ENCODE assay signal across 8 cellular contexts in the genomic region with DNA sequence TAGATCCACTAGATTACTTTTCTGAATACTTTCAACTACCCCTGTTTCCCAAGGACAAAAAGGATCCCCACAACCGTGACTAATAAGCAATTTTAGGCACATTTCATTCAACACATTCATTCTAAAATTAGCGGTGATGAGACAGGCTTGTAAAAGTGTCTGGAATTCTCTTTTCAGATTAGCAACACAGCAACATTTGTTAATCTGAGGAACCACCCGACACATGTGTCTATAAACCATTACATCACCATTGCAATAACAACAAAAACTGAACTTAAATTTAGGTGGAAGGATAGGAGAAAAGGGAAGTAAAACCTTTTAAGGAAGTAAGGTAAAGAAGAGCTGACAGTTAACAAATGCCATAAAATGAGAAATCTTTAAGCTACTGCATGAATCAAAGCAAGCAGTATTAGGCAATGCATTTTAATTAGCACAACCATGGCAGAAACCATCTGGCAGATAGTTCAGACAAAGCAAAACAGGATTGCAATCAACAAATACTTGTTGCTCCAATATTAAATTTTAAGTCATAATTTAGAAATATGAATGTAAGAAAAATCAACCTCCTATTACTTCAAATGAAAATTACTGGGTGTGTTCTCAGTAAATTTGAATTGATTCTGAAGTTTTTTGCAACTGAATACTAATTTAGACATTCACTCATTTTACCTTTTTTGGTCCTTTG. TPM values are rescaled to one million over a fixed set of nuclear protein-coding genes. Genes with fewer than 3 reads are reported as not detected.
DNase-seq lines count a peak whose midpoint lies in the region; ATAC-seq, FAIRE-seq and TF ChIP-seq lines count a peak whose summit lies in the region.

No MANE protein-coding gene starts in this region.

- no peak overlapping the region for H4K8ac ChIP-seq in neuronal stem cell (ENCODE audit: low read depth, low read length)

- peaks cover 0 to 10% of the 10 kb centered on the region in 2 donors for H3K4me1 ChIP-seq in lung (ENCODE audit: control insufficient read depth in 2 of 2, insufficient read depth in 2 of 2, low read length in 2 of 2)
- H3K4me1 ChIP-seq in MM.1S (ENCODE audit: low read length), result peaks cover 12% of the 10 kb centered on the region; the same call in 1 of the 2 replicates
- H3K4me1 ChIP-seq in neuronal stem cell (ENCODE audit: control insufficient read depth in 2 of 2, insufficient read depth in 1 of 2, low read depth in 1 of 2, low read length in 2 of 2), result peaks cover 4 to 25% of the 10 kb centered on the region in 2 donors

- no peak overlapping the region for H4K91ac ChIP-seq in neuronal stem cell (ENCODE audit: low read depth, low read length, poor library complexity)

- no peak for FAIRE-seq in RCC 7860 (lab: Jason Lieb, UNC)

- H2AFZ ChIP-seq in MM.1S (ENCODE audit: low read length), result no peak overlapping the region
- H2AFZ ChIP-seq in neuronal stem cell (ENCODE audit: low read length), result no peak overlapping the region

- TF ChIP-seq CTCF in lung (IDR thresholded peaks at IDR 0.05; ENCODE audit: control extremely low read depth, extremely low read depth) (no peak), MM.1S (IDR thresholded peaks at IDR 0.05; ENCODE audit: low read length) (no peak)

- 38 to 68% methylated on average over 3 of the region's 3 CpGs for WGBS in lung, 2 donors
- WGBS in neuronal stem cell (ENCODE audit: extremely low coverage in 2 of 2, insufficient read length in 2 of 2, insufficient replicate concordance in 1 of 2), 2 donors, result no CpG with 5 or more reads among the region's 3 CpGs

- H3K4ac ChIP-seq in neuronal stem cell (ENCODE audit: low read length), result no peak overlapping the region

- H3K9me3 ChIP-seq in lung (ENCODE audit: control insufficient read depth in 2 of 2, insufficient read depth in 1 of 2, low read length in 1 of 2) (no peaks in the 10 kb centered on the region), MM.1S (replicated peaks; ENCODE audit: insufficient read depth, low read length) (no peaks in the 10 kb centered on the region), neuronal stem cell (replicated peaks in 1 of 2; ENCODE audit: control insufficient read depth in 2 of 2, insufficient read depth in 1 of 2, low read depth in 1 of 2, low read length in 2 of 2) (no peaks in the 10 kb centered on the region)

- no peak overlapping the region for H3K18ac ChIP-seq in neuronal stem cell (ENCODE audit: low read length)

- H2AK5ac ChIP-seq in neuronal stem cell (ENCODE audit: low read depth, low read length), result no peak overlapping the region

- H2BK12ac ChIP-seq in neuronal stem cell (ENCODE audit: low read length), result no peak overlapping the region

- ATAC-seq in HG02759 (IDR thresholded peaks at IDR 0.05; ENCODE audit: unreplicated experiment), result peak; percentile 61
- peak; percentile 34 for ATAC-seq in lung (ENCODE audit: insufficient read depth, low FRiP score)

- H3K9me2 ChIP-seq in MM.1S (replicated peaks; ENCODE audit: insufficient read depth, low read length), result no peaks in the 10 kb centered on the region

- no peak overlapping the region for H2BK5ac ChIP-seq in neuronal stem cell (ENCODE audit: low read length)

- DNase-seq in GM03348 (ENCODE audit: low spot score) (peak; percentile 13), SKM-1 (lab: John Stamatoyannopoulos, UW; ENCODE audit: unreplicated experiment) (peak; percentile 89), lung (ENCODE audit: low spot score) (no peak), MM.1S (no peak), RCC 7860 (ENCODE audit: low spot score) (no peak), neuronal stem cell (ENCODE audit: low spot score) (no peak)
- no peak for DNase-seq in effector CD4-positive, alpha-beta T cell

- no peaks in the 10 kb centered on the region for H3K79me1 ChIP-seq in neuronal stem cell (ENCODE audit: low read depth, low read length)

- H3K36me3 ChIP-seq in lung (ENCODE audit: control insufficient read depth in 2 of 2, insufficient read depth in 2 of 2, low read length in 2 of 2) (peaks cover 2 to 11% of the 10 kb centered on the region in 2 donors), MM.1S (replicated peaks; ENCODE audit: insufficient read depth, low read length) (no peaks in the 10 kb centered on the region; the same call in 1 of the 2 replicates), neuronal stem cell (replicated peaks in 1 of 2; ENCODE audit: control insufficient read depth in 2 of 2, insufficient read depth in 2 of 2, low read length in 2 of 2) (peaks cover 0 to 81% of the 10 kb centered on the region in 2 donors)

- H3K9ac ChIP-seq in MM.1S (ENCODE audit: low read length) (no peak overlapping the region), neuronal stem cell (ENCODE audit: low read depth, low read length, poor library complexity) (no peak overlapping the region)

- H3K79me2 ChIP-seq in MM.1S (ENCODE audit: low read length), result no peaks in the 10 kb centered on the region

- no peak overlapping the region for H2BK120ac ChIP-seq in neuronal stem cell (ENCODE audit: low read depth, low read length)

- no peak overlapping the region for H2BK15ac ChIP-seq in neuronal stem cell (ENCODE audit: low read length)

- H4K20me1 ChIP-seq in MM.1S (ENCODE audit: insufficient read depth, low read length), result no peaks in the 10 kb centered on the region

- H3K27me3 ChIP-seq in lung (ENCODE audit: control insufficient read depth, insufficient read depth) (no peaks in the 10 kb centered on the region), MM.1S (replicated peaks; ENCODE audit: insufficient read depth, low read length) (no peaks in the 10 kb centered on the region), neuronal stem cell (ENCODE audit: control insufficient read depth in 3 of 3, insufficient read depth in 3 of 3, low read depth in 1 of 3, low read length in 3 of 3) (no peaks in the 10 kb centered on the region)

- H3F3A ChIP-seq in MM.1S (ENCODE audit: insufficient read depth, low read length), result no peaks in the 10 kb centered on the region

- no peak overlapping the region for H3K23ac ChIP-seq in neuronal stem cell (ENCODE audit: low read depth, low read length, poor library complexity)

- H3K14ac ChIP-seq in neuronal stem cell (ENCODE audit: low read length), result no peak overlapping the region

- H3K4me3 ChIP-seq in lung (no peak overlapping the region), MM.1S (ENCODE audit: low read length) (no peak overlapping the region), neuronal stem cell (ENCODE audit: low read length in 2 of 2) (no peak overlapping the region)

- no peak overlapping the region for H3K27ac ChIP-seq in lung (ENCODE audit: low read depth in 1 of 2, low read length in 1 of 2)
- H3K27ac ChIP-seq in MM.1S (ENCODE audit: low read length), result no peak overlapping the region
- no peak overlapping the region for H3K27ac ChIP-seq in neuronal stem cell (replicated peaks; ENCODE audit: low read length)

- H3K4me2 ChIP-seq in MM.1S (ENCODE audit: low read depth, low read length) (no peak overlapping the region), neuronal stem cell (ENCODE audit: insufficient read depth, low read length, poor library complexity, severe bottlenecking) (no peak overlapping the region)

RNA-seq across cellular contexts. Expression of a gene that starts 49.0 kb away (rescaled TPM):
- total RNA-seq in lung, result 10 to 100 TPM; 18.1 to 45.8 TPM
- 10 to 100 TPM; 10.5 to 13.4 TPM for polyA plus RNA-seq in lung
- 40.4 TPM for polyA plus RNA-seq in neuronal stem cell (2013, experiment 1 of 2)
- 40.3 TPM for polyA plus RNA-seq in neuronal stem cell (2013, experiment 2 of 2)

Comparison
In these comparisons a context has a peak if more than half of its experiments do, and no peak if none do; other contexts are left out.
1. DNase-seq: peak in GM03348 (single experiment) and SKM-1 (single experiment); none in lung (single experiment), MM.1S (single experiment), RCC 7860 (single experiment), neuronal stem cell (single experiment) and effector CD4-positive, alpha-beta T cell (single experiment).